In genomic region chr6:27293436-27294152, GRCh38 we compare ENCODE assay signal across 1 cellular context.
TF ChIP-seq lines count a peak whose summit lies in the region.

No MANE protein-coding gene starts in this region.

TF ChIP-seq in K562, 482 proteins besides CTCF, POLR2A, EP300 and RAD21 (continued from another document):
- TF ChIP-seq ZBTB5 (IDR thresholded peaks at IDR 0.05) (peak; percentile 49; the same call in 1 of the 2 replicates), MLLT1 (IDR thresholded peaks at IDR 0.05) (peak in 1 of 2 experiments; percentile 93; a peak in 2 of 4 replicates), PCBP1 (IDR thresholded peaks at IDR 0.05; ENCODE audit: low read depth, low read length, poor library complexity, severe bottlenecking) (no peak)
